11 cellular contexts compared by ENCODE assay signal in the genomic region with DNA sequence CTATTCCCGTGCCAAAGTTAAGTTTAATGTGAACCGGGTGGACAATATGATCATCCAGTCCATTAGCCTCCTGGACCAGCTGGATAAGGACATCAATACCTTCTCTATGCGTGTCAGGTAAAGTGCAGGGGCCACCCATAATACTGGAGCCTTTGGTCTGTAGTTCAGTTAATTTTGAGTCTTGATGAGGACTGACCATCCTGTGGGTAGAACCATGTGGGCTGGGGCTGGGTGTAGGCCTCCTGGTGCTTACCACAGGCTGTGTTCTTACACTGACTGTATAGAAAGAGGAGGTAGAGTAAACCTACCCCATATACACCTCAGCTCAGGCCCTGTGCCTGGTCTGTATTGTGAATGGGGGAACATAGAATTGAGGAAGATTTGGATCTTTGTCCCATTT. TPM values are rescaled to one million over a fixed set of nuclear protein-coding genes. Genes with fewer than 3 reads are reported as not detected.
DNase-seq lines count a peak whose midpoint lies in the region; ATAC-seq and TF ChIP-seq lines count a peak whose summit lies in the region.
"Had no signal": no experiment of that assay in that cellular context is flagged by ENCODE, and none has a peak within 500 bp of the region (broad histone marks: within the 10 kb centered on the region; RNA-seq: fewer than 3 reads in every experiment).

No MANE protein-coding gene starts in this region.

- H3K27ac ChIP-seq in C4-2B (peak overlapping the region; percentile 95), dorsolateral prefrontal cortex (peak overlapping the region in 1 of 59 donors; percentile 25), thyroid gland (no peak overlapping the region)

- H3K4me1 ChIP-seq in thyroid gland = peaks cover 9 to 14% of the 10 kb centered on the region in 2 donors

- H3K9me3 ChIP-seq in thyroid gland = no peaks in the 10 kb centered on the region

- H3K4me3 Mint-ChIP-seq in activated T-helper 1 cell treated with anti-CD3 and anti-CD28 coated beads, Interleukin-12 subunit alpha, Interleukin-12 subunit beta, Interleukin-2, Interleukin-4 antibody, amounts not matched to agents 30 ng/mL and 10 ng/mL and 1 ng/mL, durations not matched to agents 14 hours and 24 hours and 36 hours = peak overlapping the region; percentile 92
- H3K4me3 Mint-ChIP-seq in memory B cell = peak overlapping the region; percentile 91

- peaks cover 53 to 59% of the 10 kb centered on the region in 2 donors for H3K36me3 ChIP-seq in thyroid gland

- intact Hi-C loops in activated T-helper 1 cell treated with anti-CD3 and anti-CD28 coated beads, Interleukin-12 subunit alpha, Interleukin-12 subunit beta, Interleukin-2, Interleukin-4 antibody, amounts not matched to agents 30 ng/mL and 10 ng/mL and 1 ng/mL, durations not matched to agents 14 hours and 24 hours and 36 hours (cut with micrococcal nuclease) = loop anchor here (5.0 to 10.0 kb wide), 2 partner anchors 553 to 1820 kb away; a partner anchor contains a TSS
- intact Hi-C loops in dorsolateral prefrontal cortex (cut with DNase I) (loop anchor here (5.0 kb wide), 1 partner anchor 183 kb away; a partner anchor contains a TSS), thyroid gland (cut with DNase I) (no loop called here)

- peaks cover 40% of the 10 kb centered on the region for H3K4me1 Mint-ChIP-seq in activated T-helper 1 cell treated with anti-CD3 and anti-CD28 coated beads, Interleukin-12 subunit alpha, Interleukin-12 subunit beta, Interleukin-2, Interleukin-4 antibody, amounts not matched to agents 30 ng/mL and 10 ng/mL and 1 ng/mL, durations not matched to agents 14 hours and 24 hours and 36 hours (ENCODE audit: low read depth)
- peaks cover 18% of the 10 kb centered on the region for H3K4me1 Mint-ChIP-seq in memory B cell

- DNase-seq in HFF-Myc (ENCODE audit: extremely low read depth, low read depth) (no peak), memory B cell (ENCODE audit: low spot score in 2 of 2) (no peak), ecto neural progenitor cell (ENCODE audit: low spot score) (no peak), dorsolateral prefrontal cortex (no peak), thyroid gland (no peak), NCI-H526 treated with DMSO at 0.1 percent for 48 hours (lab: John Stamatoyannopoulos, UW) (no peak)
- DNase-seq in activated T-helper 1 cell treated with anti-CD3 and anti-CD28 coated beads, Interleukin-12 subunit alpha, Interleukin-12 subunit beta, Interleukin-2, Interleukin-4 antibody, amounts not matched to agents 30 ng/mL and 10 ng/mL and 1 ng/mL, durations not matched to agents 14 hours and 24 hours and 36 hours (ENCODE audit: low spot score) = no peak
- DNase-seq: EL, foreskin melanocyte had no signal

- no peaks in the 10 kb centered on the region for H3K27me3 ChIP-seq in dorsolateral prefrontal cortex
- no peaks in the 10 kb centered on the region for H3K27me3 ChIP-seq in thyroid gland

- no peak for TF ChIP-seq POLR2A in thyroid gland (IDR thresholded peaks at IDR 0.05)

- H3K27me3 Mint-ChIP-seq in activated T-helper 1 cell treated with anti-CD3 and anti-CD28 coated beads, Interleukin-12 subunit alpha, Interleukin-12 subunit beta, Interleukin-2, Interleukin-4 antibody, amounts not matched to agents 30 ng/mL and 10 ng/mL and 1 ng/mL, durations not matched to agents 14 hours and 24 hours and 36 hours (ENCODE audit: insufficient read depth) = no peaks in the 10 kb centered on the region
- H3K27me3 Mint-ChIP-seq in memory B cell = no peaks in the 10 kb centered on the region

- 95 to 97% methylated on average over 3 of the region's 3 CpGs for WGBS in thyroid gland, 2 donors

- TF ChIP-seq CTCF in C4-2B (conservative IDR thresholded peaks at IDR 0.05) (no peak), HFF-Myc (IDR thresholded peaks at IDR 0.05; ENCODE audit: low read depth, low read length, missing control alignments) (no peak), dorsolateral prefrontal cortex (IDR thresholded peaks at IDR 0.05 in 54 of 56, conservative IDR thresholded peaks at IDR 0.05 in 2 of 56; ENCODE audit: low read depth in 1 of 56, partially characterized antibody in 56 of 56) (no peak), thyroid gland (IDR thresholded peaks at IDR 0.05) (no peak)

- H3K36me3 Mint-ChIP-seq in activated T-helper 1 cell treated with anti-CD3 and anti-CD28 coated beads, Interleukin-12 subunit alpha, Interleukin-12 subunit beta, Interleukin-2, Interleukin-4 antibody, amounts not matched to agents 30 ng/mL and 10 ng/mL and 1 ng/mL, durations not matched to agents 14 hours and 24 hours and 36 hours (ENCODE audit: low read depth) = peaks cover 66% of the 10 kb centered on the region
- peaks cover 41% of the 10 kb centered on the region for H3K36me3 Mint-ChIP-seq in memory B cell

- peak overlapping the region; percentile 56 for H3K27ac Mint-ChIP-seq in activated T-helper 1 cell treated with anti-CD3 and anti-CD28 coated beads, Interleukin-12 subunit alpha, Interleukin-12 subunit beta, Interleukin-2, Interleukin-4 antibody, amounts not matched to agents 30 ng/mL and 10 ng/mL and 1 ng/mL, durations not matched to agents 14 hours and 24 hours and 36 hours
- H3K27ac Mint-ChIP-seq in memory B cell = peak overlapping the region; percentile 90

- peak overlapping the region; percentile 100 for H3K4me3 ChIP-seq in HFF-Myc (replicated peaks; ENCODE audit: low read depth, low read length)
- H3K4me3 ChIP-seq in dorsolateral prefrontal cortex = peak overlapping the region in 1 of 59 donors; percentile 96
- no peak overlapping the region for H3K4me3 ChIP-seq in thyroid gland (replicated peaks in 1 of 3)

- no peak for ATAC-seq in memory B cell (ENCODE audit: low read depth)
- ATAC-seq: activated CD4-positive, CD25-positive, alpha-beta regulatory T cell treated with anti-CD3 and anti-CD28 coated beads, Interleukin-2, amount 50 U/mL, for 24 hours had no signal

- no peaks in the 10 kb centered on the region for H3K9me3 Mint-ChIP-seq in activated T-helper 1 cell treated with anti-CD3 and anti-CD28 coated beads, Interleukin-12 subunit alpha, Interleukin-12 subunit beta, Interleukin-2, Interleukin-4 antibody, amounts not matched to agents 30 ng/mL and 10 ng/mL and 1 ng/mL, durations not matched to agents 14 hours and 24 hours and 36 hours
- no peaks in the 10 kb centered on the region for H3K9me3 Mint-ChIP-seq in memory B cell

RNA-seq across cellular contexts. Expression of a gene that starts 2.4 kb away (rescaled TPM):
- total RNA-seq in activated T-helper 1 cell treated with anti-CD3 and anti-CD28 coated beads, Interleukin-12 subunit alpha, Interleukin-12 subunit beta, Interleukin-2, Interleukin-4 antibody, amounts not matched to agents 30 ng/mL and 10 ng/mL and 1 ng/mL, durations not matched to agents 14 hours and 24 hours and 36 hours = 863 and 897 TPM in 2 replicates
- total RNA-seq in dorsolateral prefrontal cortex (100 to 1,000 TPM in 119 of 120 experiments, 10 to 100 TPM in 1; 70.3 to 199 (median 141) TPM), thyroid gland (10 to 100 TPM; 46.8 to 85.9 (median 64.1) TPM)

RNA-seq across cellular contexts. Expression of a gene that starts 9.2 kb away (rescaled TPM):
- total RNA-seq in activated T-helper 1 cell treated with anti-CD3 and anti-CD28 coated beads, Interleukin-12 subunit alpha, Interleukin-12 subunit beta, Interleukin-2, Interleukin-4 antibody, amounts not matched to agents 30 ng/mL and 10 ng/mL and 1 ng/mL, durations not matched to agents 14 hours and 24 hours and 36 hours = 116 and 125 TPM in 2 replicates
- 100 to 1,000 TPM in 60 of 120 experiments, 10 to 100 TPM in 60; 56.2 to 127 (median 100.0) TPM for total RNA-seq in dorsolateral prefrontal cortex
- 100 to 1,000 TPM; 126 to 161 (median 141) TPM for total RNA-seq in thyroid gland

RNA-seq across cellular contexts. Expression of a gene that starts 37.7 kb away (rescaled TPM):
- 12.3 and 12.6 TPM in 2 replicates for total RNA-seq in activated T-helper 1 cell treated with anti-CD3 and anti-CD28 coated beads, Interleukin-12 subunit alpha, Interleukin-12 subunit beta, Interleukin-2, Interleukin-4 antibody, amounts not matched to agents 30 ng/mL and 10 ng/mL and 1 ng/mL, durations not matched to agents 14 hours and 24 hours and 36 hours
- total RNA-seq in dorsolateral prefrontal cortex = 10 to 100 TPM in 119 of 120 experiments, 1 to 10 TPM in 1; 9.9 to 43.0 (median 23.9) TPM
- 10 to 100 TPM; 24.2 to 55.8 (median 42.4) TPM for total RNA-seq in thyroid gland
